Comparison of ENCODE assay signal across 22 cellular contexts in genomic region chr19:1823539-1824251, GRCh38.
"Had no signal": no experiment of that assay in that cellular context is flagged by ENCODE, and none has a peak within 500 bp of the region (broad histone marks: within the 10 kb centered on the region; RNA-seq: fewer than 3 reads in every experiment).

No MANE protein-coding gene starts in this region.

- FAIRE-seq: astrocyte had no signal

- H3K36me3 ChIP-seq: neural progenitor cell had no signal

- H3K4me2 ChIP-seq: neural progenitor cell had no signal

- H2AFZ ChIP-seq: neural progenitor cell had no signal

- ATAC-seq: activated CD4-positive, alpha-beta T cell treated with anti-CD3 and anti-CD28 coated beads for 36 hours; activated T-cell treated with anti-CD3 and anti-CD28 coated beads, Interleukin-2, amount 50 U/mL, for 4 hours; heart right ventricle; left colon; lower lobe of right lung; naive thymus-derived CD8-positive, alpha-beta T cell had no signal

- H3K4me1 ChIP-seq: lower lobe of right lung had no signal

- DNase-seq: activated B cell treated with CpG ODN at 0.5 μM for 24 hours; activated CD4-positive, alpha-beta T cell treated with anti-CD3 and anti-CD28 coated beads for 36 hours; activated CD4-positive, alpha-beta T cell treated with anti-CD3 and anti-CD28 coated beads, Interleukin-2, amount 50 U/mL, for 4 hours; activated CD8-positive, alpha-beta memory T cell treated with anti-CD3 and anti-CD28 coated beads, Interleukin-2, amount 50 U/mL, for 48 hours; activated naive CD4-positive, alpha-beta T cell; activated T-cell treated with anti-CD3 and anti-CD28 coated beads, Interleukin-2, amount 50 U/mL, for 4 hours; cerebellar nuclear complex; esophagus squamous epithelium; heart right ventricle; islet precursor cell; left colon; lower lobe of right lung; naive thymus-derived CD8-positive, alpha-beta T cell; spleen; stimulated activated CD4-positive, alpha-beta T cell treated with anti-CD3 and anti-CD28 coated beads, Interleukin-4, amount 100 ng/mL, for 1 hour; stimulated activated naive CD4-positive, alpha-beta T cell treated with Interleukin-2 at 50 U/mL for 16 hours; T-helper 1 cell; T1000 had no signal

- H3K27me3 ChIP-seq: esophagus squamous epithelium, heart right ventricle, neural progenitor cell, spleen, upper lobe of left lung had no signal

- H3K9ac ChIP-seq: neural progenitor cell had no signal

- H3K4me3 ChIP-seq: coronary artery, esophagus squamous epithelium, heart right ventricle, lower lobe of right lung, neural progenitor cell, upper lobe of left lung had no signal

- H3K9me3 ChIP-seq: esophagus squamous epithelium, heart right ventricle, lower lobe of right lung, spleen, upper lobe of left lung had no signal

- H3K27ac ChIP-seq: coronary artery, esophagus squamous epithelium, heart right ventricle, lower lobe of right lung, neural progenitor cell, upper lobe of left lung had no signal
